In the genomic region with DNA sequence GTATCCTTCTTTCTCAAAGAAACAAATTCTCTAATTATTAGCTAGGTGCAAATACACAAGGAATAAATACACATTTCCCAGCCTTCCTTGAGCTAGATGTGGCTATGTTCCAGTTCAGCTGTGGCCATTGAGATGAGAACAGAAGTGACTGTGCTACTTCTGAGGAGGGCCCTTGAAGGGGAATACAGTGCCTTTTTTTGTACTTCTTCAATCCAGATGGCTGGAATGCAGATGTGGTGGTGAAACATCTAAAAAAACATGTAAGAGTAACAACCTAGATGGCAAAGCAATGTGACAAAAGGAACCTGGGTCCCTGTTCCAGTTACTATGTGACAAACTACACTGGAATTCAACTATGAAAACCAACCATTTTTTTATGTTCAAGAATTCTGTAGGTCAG, we compare ENCODE assay signal across 15 cellular contexts.
DNase-seq lines count a peak whose midpoint lies in the region; ATAC-seq, FAIRE-seq and TF ChIP-seq lines count a peak whose summit lies in the region.
"Had no signal": no experiment of that assay in that cellular context is flagged by ENCODE, and none has a peak within 500 bp of the region (broad histone marks: within the 10 kb centered on the region; RNA-seq: fewer than 3 reads in every experiment).

No MANE protein-coding gene starts in this region.

- CTCF ChIA-PET in HepG2 (lab: Yijun Ruan, JAX; ENCODE audit: low intra/inter-chr PET ratio, low total read pairs), result interaction anchor here (1.7 to 4.0 kb wide), 3 partner anchors 49 to 121 kb away, joined by 10 to 73 read pairs (median 24); no protein-coding TSS in a partner anchor

- H3K27ac ChIP-seq in HepG2 (ENCODE audit: extremely low read length, insufficient read depth, low read length) (no peak overlapping the region), right lobe of liver (no peak overlapping the region), lung (ENCODE audit: low read depth in 1 of 2, low read length in 1 of 2) (peak overlapping the region in 1 of 2 donors; percentile 17), upper lobe of right lung (peak overlapping the region; percentile 52)

- POLR2A ChIA-PET in HepG2 (lab: Yijun Ruan, JAX), result interaction anchor here (1.2 kb wide), 1 partner anchor 67 kb away, joined by 3 read pairs; no protein-coding TSS in a partner anchor

- DNase-seq in HepG2 (ENCODE audit: low spot score), result no peak
- no peak for DNase-seq in right lobe of liver
- peak; percentile 30 for DNase-seq in adipocyte (ENCODE audit: low read depth)
- peak; percentile 40 for DNase-seq in lung (ENCODE audit: low spot score)
- no peak for DNase-seq in upper lobe of right lung
- DNase-seq in RPMI8226, result no peak
- DNase-seq in left colon, result no peak
- DNase-seq: activated gamma-delta T cell; H7; left cardiac atrium; natural killer cell; stimulated activated CD4-positive, alpha-beta T cell treated with anti-CD3 and anti-CD28 coated beads, Interleukin-2, amount 100 ng/mL, for 24 hours had no signal

- no peak overlapping the region for H3K4me2 ChIP-seq in HepG2 (ENCODE audit: low read depth, low read length)

- no peak for TF ChIP-seq EP300 in HepG2 (IDR thresholded peaks at IDR 0.05; ENCODE audit: low read depth in 2 of 2, low read length in 2 of 2)
- no peak for TF ChIP-seq EP300 in HepG2 (CRISPR knock-in tag; IDR thresholded peaks at IDR 0.05; ENCODE audit: borderline replicate concordance)

- no peak overlapping the region for H2AFZ ChIP-seq in HepG2 (ENCODE audit: low read length)

- H3K36me3 ChIP-seq in HepG2 (replicated peaks in 1 of 2; ENCODE audit: control insufficient read depth in 1 of 2, insufficient read depth in 2 of 2, low read length in 2 of 2) (no peaks in the 10 kb centered on the region), right lobe of liver (no peaks in the 10 kb centered on the region), adipocyte (ENCODE audit: control insufficient read depth, insufficient read depth, low read length, severe bottlenecking) (no peaks in the 10 kb centered on the region), lung (ENCODE audit: control insufficient read depth in 2 of 2, insufficient read depth in 2 of 2, low read length in 2 of 2) (no peaks in the 10 kb centered on the region), upper lobe of right lung (no peaks in the 10 kb centered on the region)
- H3K36me3 ChIP-seq: thoracic aorta had no signal

- intact Hi-C loops in HepG2 (cut with micrococcal nuclease; ENCODE audit: unreplicated experiment), result loop anchor here (5.0 kb wide), 1 partner anchor 94 kb away; no protein-coding TSS in a partner anchor
- intact Hi-C loops in right lobe of liver (cut with DNase I), result no loop called here
- intact Hi-C loops in upper lobe of right lung (cut with DNase I), result no loop called here
- intact Hi-C loops in left colon (cut with DNase I, micrococcal nuclease), result loop anchor here in 1 of 2 donors (10.0 kb wide), 1 partner anchor 123 kb away; no protein-coding TSS in a partner anchor

- ATAC-seq in HepG2 (peak; percentile 24; the same call in 2 of the 3 replicates), right lobe of liver (no peak), lung (ENCODE audit: insufficient read depth, low FRiP score) (no peak), upper lobe of right lung (peak; percentile 66), GM21717 (IDR thresholded peaks at IDR 0.05; ENCODE audit: unreplicated experiment) (no peak), left colon (no peak)
- ATAC-seq: natural killer cell had no signal

- TF ChIP-seq RAD21 in HepG2 (CRISPR knock-in tag; IDR thresholded peaks at IDR 0.05), result no peak

- H3K27me3 ChIP-seq in HepG2 (ENCODE audit: control insufficient read depth in 1 of 2, insufficient read depth in 2 of 2, low read length in 2 of 2), result no peaks in the 10 kb centered on the region
- no peaks in the 10 kb centered on the region for H3K27me3 ChIP-seq in right lobe of liver
- H3K27me3 ChIP-seq in adipocyte (replicated peaks; ENCODE audit: control insufficient read depth, insufficient read depth, low read length), result no peaks in the 10 kb centered on the region
- no peaks in the 10 kb centered on the region for H3K27me3 ChIP-seq in lung (ENCODE audit: control insufficient read depth, insufficient read depth)
- H3K27me3 ChIP-seq in upper lobe of right lung, result no peaks in the 10 kb centered on the region

- H4K20me1 ChIP-seq in HepG2 (ENCODE audit: insufficient read depth, low read length), result no peaks in the 10 kb centered on the region

- no peaks in the 10 kb centered on the region for H3K79me2 ChIP-seq in HepG2 (ENCODE audit: insufficient read depth, low read length)

- TF ChIP-seq POLR2A in HepG2 (IDR thresholded peaks at IDR 0.05; ENCODE audit: insufficient read depth in 1 of 2, low read depth in 2 of 2, low read length in 2 of 2) (no peak), right lobe of liver (IDR thresholded peaks at IDR 0.05) (no peak)

- H3K4me3 ChIP-seq in HepG2 (replicated peaks in 1 of 3; ENCODE audit: insufficient read depth in 1 of 3, low read depth in 2 of 3, low read length in 3 of 3), result no peak overlapping the region
- no peak overlapping the region for H3K4me3 ChIP-seq in right lobe of liver
- H3K4me3 ChIP-seq in adipocyte (ENCODE audit: low read length), result no peak overlapping the region
- no peak overlapping the region for H3K4me3 ChIP-seq in lung
- H3K4me3 ChIP-seq in upper lobe of right lung, result no peak overlapping the region

- H3K9ac ChIP-seq in HepG2 (ENCODE audit: insufficient read depth, low read depth, low read length), result no peak overlapping the region
- H3K9ac ChIP-seq in adipocyte (ENCODE audit: low read length), result no peak overlapping the region

- no peak for FAIRE-seq in HepG2 (lab: Jason Lieb, UNC)

- H3K9me3 ChIP-seq in HepG2 (ENCODE audit: low read length) (no peaks in the 10 kb centered on the region), right lobe of liver (no peaks in the 10 kb centered on the region), adipocyte (ENCODE audit: control insufficient read depth, low read length) (no peaks in the 10 kb centered on the region), lung (ENCODE audit: control insufficient read depth in 2 of 2, insufficient read depth in 1 of 2, low read length in 1 of 2) (no peaks in the 10 kb centered on the region), upper lobe of right lung (no peaks in the 10 kb centered on the region)
- H3K9me3 ChIP-seq: Caco-2, thoracic aorta had no signal

- H3K4me1 ChIP-seq in HepG2 (ENCODE audit: insufficient read depth, low read length), result no peaks in the 10 kb centered on the region; the same call in 1 of the 2 replicates
- peaks cover 0 to 9% (median 4%) of the 10 kb centered on the region in 4 donors for H3K4me1 ChIP-seq in right lobe of liver
- H3K4me1 ChIP-seq in adipocyte (ENCODE audit: control insufficient read depth, insufficient read depth, low read length), result peaks cover 44% of the 10 kb centered on the region
- peaks cover 4 to 29% of the 10 kb centered on the region in 2 donors for H3K4me1 ChIP-seq in lung (ENCODE audit: control insufficient read depth in 2 of 2, insufficient read depth in 2 of 2, low read length in 2 of 2)
- H3K4me1 ChIP-seq in upper lobe of right lung, result peaks cover 20% of the 10 kb centered on the region

- TF ChIP-seq CTCF in HepG2 (CRISPR knock-in tag; IDR thresholded peaks at IDR 0.05) (no peak), right lobe of liver (IDR thresholded peaks at IDR 0.05) (no peak), lung (IDR thresholded peaks at IDR 0.05; ENCODE audit: control extremely low read depth, extremely low read depth) (no peak), upper lobe of right lung (IDR thresholded peaks at IDR 0.05) (no peak)

- no TSS peak for BruUV-seq in HepG2 (replicated peaks; lab: Mats Ljungman, UMichigan)

- in situ Hi-C loops in HepG2 (cut with HindIII; ENCODE audit: extremely low pct_ligation_motif_present, low pct_unique_long_range_greater_than_20kb), result no loop called here

TF ChIP-seq in HepG2, 621 proteins besides CTCF, POLR2A, EP300 and RAD21:
- no peak for TF ChIP-seq ZNF546 (CRISPR knock-in tag; conservative IDR thresholded peaks at IDR 0.05)
- TF ChIP-seq ZNF879 (CRISPR knock-in tag; IDR thresholded peaks at IDR 0.05), result no peak
- TF ChIP-seq ZBTB20 (CRISPR knock-in tag; IDR thresholded peaks at IDR 0.05; ENCODE audit: borderline replicate concordance, low read depth), result no peak
- no peak for TF ChIP-seq SCMH1 (CRISPR knock-in tag; IDR thresholded peaks at IDR 0.05; ENCODE audit: borderline replicate concordance)
- no peak for TF ChIP-seq ATF4 (CRISPR knock-in tag; IDR thresholded peaks at IDR 0.05)
- no peak for TF ChIP-seq KLF6 (CRISPR knock-in tag; IDR thresholded peaks at IDR 0.05)
- TF ChIP-seq IRF1 (CRISPR knock-in tag; IDR thresholded peaks at IDR 0.05; ENCODE audit: low read depth), result no peak
- no peak for TF ChIP-seq ONECUT2 (CRISPR knock-in tag; IDR thresholded peaks at IDR 0.05)

Comparison
In these comparisons a context has a peak if more than half of its experiments do, and no peak if none do; other contexts are left out.
1. ATAC-seq: peak in HepG2 (single experiment) and upper lobe of right lung (single experiment); none in right lobe of liver (0 of 4), lung (single experiment), GM21717 (single experiment) and left colon (single experiment).
2. DNase-seq: peak in adipocyte (single experiment) and lung (single experiment); none in HepG2 (single experiment), right lobe of liver (0 of 3), upper lobe of right lung (single experiment), RPMI8226 (single experiment) and left colon (0 of 2).